ENCODE assay signal across 1 cellular context in genomic region chr2:32516567-32516966, GRCh38.
A peak's percentile ranks its signal among the peaks of the same experiment; 100 is the strongest.
TF ChIP-seq lines count a peak whose summit lies in the region.

No MANE protein-coding gene starts in this region.

TF ChIP-seq in K562, 482 proteins besides CTCF, POLR2A, EP300 and RAD21 (continued from another document):
- no peak for TF ChIP-seq PBX2 (CRISPR knock-in tag; IDR thresholded peaks at IDR 0.05; ENCODE audit: low read depth)
- TF ChIP-seq PBX2 (tag; conservative IDR thresholded peaks at IDR 0.05; ENCODE audit: low read depth), result peak; percentile 79
- no peak for TF ChIP-seq ADNP (tag; IDR thresholded peaks at IDR 0.05)
- peak; percentile 44 for TF ChIP-seq PKNOX1 (IDR thresholded peaks at IDR 0.05)
- TF ChIP-seq NFIC (IDR thresholded peaks at IDR 0.05), result peak; percentile 93
